34 cellular contexts compared by ENCODE assay signal in genomic region chr4:189874591-189874990, GRCh38.
"Had no signal": no experiment of that assay in that cellular context is flagged by ENCODE, and none has a peak within 500 bp of the region (broad histone marks: within the 10 kb centered on the region; RNA-seq: fewer than 3 reads in every experiment).

No MANE protein-coding gene starts in this region.

- ATAC-seq: activated naive CD4-positive, alpha-beta T cell treated with anti-CD3 and anti-CD28 coated beads, Interleukin-2, amount 50 U/mL, for 72 hours; activated naive CD8-positive, alpha-beta T cell treated with anti-CD3 and anti-CD28 coated beads, Interleukin-2, amount 50 U/mL, for 24 hours; activated T-cell treated with anti-CD3 and anti-CD28 coated beads, Interleukin-2, amount 50 U/mL, for 4 hours; activated T-cell treated with anti-CD3 and anti-CD28 coated beads, Interleukin-2, amount 50 U/mL, for 72 hours; activated T-helper 17 cell treated with anti-CD3 and anti-CD28 coated beads, Interleukin-2, amount 50 U/mL, for 72 hours; body of pancreas had no signal

- H3K9me3 ChIP-seq: adrenal gland, ascending aorta, body of pancreas, breast epithelium had no signal

- H3K4me1 ChIP-seq: adrenal gland, ascending aorta, body of pancreas, breast epithelium had no signal

- FAIRE-seq: astrocyte, bronchial epithelial cell had no signal

- H3K27me3 ChIP-seq: adrenal gland, ascending aorta, body of pancreas, brain microvascular endothelial cell, breast epithelium, cardiac muscle cell had no signal

- H3K36me3 ChIP-seq: adrenal gland, ascending aorta, brain microvascular endothelial cell, breast epithelium, cardiac muscle cell had no signal

- DNase-seq: activated effector memory CD4-positive, alpha-beta T cell treated with anti-CD3 and anti-CD28 coated beads, Interleukin-2, amount 50 U/mL, for 16 hours; activated effector memory CD4-positive, alpha-beta T cell treated with Interleukin-2 at 50 U/mL for 16 hours; activated gamma-delta T cell; activated gamma-delta T cell treated with Interleukin-2 at 50 U/mL for 16 hours; activated naive CD4-positive, alpha-beta T cell; activated naive CD4-positive, alpha-beta T cell treated with anti-CD3 and anti-CD28 coated beads for 36 hours; activated naive CD4-positive, alpha-beta T cell treated with anti-CD3 and anti-CD28 coated beads, Interleukin-2, amount 10 ng/mL, durations not matched to agents 7 days and 5 days; activated naive CD4-positive, alpha-beta T cell treated with anti-CD3 and anti-CD28 coated beads, Interleukin-2, amount 50 U/mL, for 16 hours; activated naive CD4-positive, alpha-beta T cell treated with Interleukin-2 at 50 U/mL for 16 hours; activated naive CD8-positive, alpha-beta T cell treated with anti-CD3 and anti-CD28 coated beads for 36 hours; activated naive CD8-positive, alpha-beta T cell treated with anti-CD3 and anti-CD28 coated beads, Interleukin-2, amount 10 ng/mL, durations not matched to agents 7 days and 5 days; activated naive CD8-positive, alpha-beta T cell treated with anti-CD3 and anti-CD28 coated beads, Interleukin-2, amount 50 U/mL, for 24 hours; activated T-cell treated with anti-CD3 and anti-CD28 coated beads, Interleukin-2, amount 50 U/mL, for 1 hour; activated T-cell treated with anti-CD3 and anti-CD28 coated beads, Interleukin-2, amount 50 U/mL, for 24 hours; activated T-cell treated with anti-CD3 and anti-CD28 coated beads, Interleukin-2, amount 50 U/mL, for 4 hours; activated T-cell treated with anti-CD3 and anti-CD28 coated beads, Interleukin-2, amount 50 U/mL, for 48 hours; activated T-cell treated with anti-CD3 and anti-CD28 coated beads, Interleukin-2, amount 50 U/mL, for 72 hours; adrenal gland; amniotic stem cell; amygdala; anterior cingulate cortex; aorta; body of pancreas; brain microvascular endothelial cell; caudate nucleus; central memory CD4-positive, alpha-beta T cell; cerebellar nuclear complex had no signal

- H3K4me3 ChIP-seq: adrenal gland, ascending aorta, body of pancreas, breast epithelium, cardiac muscle cell had no signal

- H3K27ac ChIP-seq: adrenal gland, ascending aorta, body of pancreas, brain microvascular endothelial cell, breast epithelium, cardiac muscle cell had no signal
